8 cellular contexts compared by ENCODE assay signal in genomic region chrX:78024349-78025108, GRCh38. TPM values are rescaled to one million over a fixed set of nuclear protein-coding genes. Genes with fewer than 3 reads are reported as not detected.
A peak's percentile ranks its signal among the peaks of the same experiment; 100 is the strongest.
DNase-seq lines count a peak whose midpoint lies in the region; ATAC-seq, FAIRE-seq and TF ChIP-seq lines count a peak whose summit lies in the region.

No MANE protein-coding gene starts in this region.

- H3K9me1 ChIP-seq in keratinocyte (ENCODE audit: control insufficient read depth, extremely low read depth, insufficient read depth, low read length), result no peaks in the 10 kb centered on the region

- no peak overlapping the region for H3K9ac ChIP-seq in keratinocyte (ENCODE audit: control insufficient read depth, extremely low read depth, insufficient read depth, low read length)

- no peak for ATAC-seq in GM18858 (IDR thresholded peaks at IDR 0.05; ENCODE audit: unreplicated experiment)
- ATAC-seq in GM21360 (IDR thresholded peaks at IDR 0.05; ENCODE audit: unreplicated experiment), result no peak

- H3K4me1 ChIP-seq in keratinocyte (ENCODE audit: control insufficient read depth, extremely low read depth, insufficient read depth, low read length), result peaks cover 4% of the 10 kb centered on the region

- H4K20me1 ChIP-seq in keratinocyte (ENCODE audit: control insufficient read depth, extremely low read depth, insufficient read depth, low read length), result no peaks in the 10 kb centered on the region

- H2AFZ ChIP-seq in keratinocyte (ENCODE audit: control insufficient read depth, low read length), result no peak overlapping the region

- H3K27me3 ChIP-seq in keratinocyte (ENCODE audit: control insufficient read depth, extremely low read depth, insufficient read depth, low read length), result no peaks in the 10 kb centered on the region

- dilution Hi-C loops in keratinocyte (cut with MboI; ENCODE audit: extremely low pct_ligation_motif_present, low sequenced_read_pairs), result no loop called here

- peak; percentile 66 to 70 (median 66) for TF ChIP-seq CTCF in keratinocyte (optimal IDR thresholded peaks at IDR 0.05 in 1 of 3, IDR thresholded peaks at IDR 0.05 in 1 of 3, conservative IDR thresholded peaks at IDR 0.05 in 1 of 3; ENCODE audit: extremely low read depth in 1 of 3, insufficient read depth in 2 of 3, low read length in 3 of 3)

- H3K27ac ChIP-seq in keratinocyte (ENCODE audit: control insufficient read depth, insufficient read depth, low read length) (no peak overlapping the region), caudate nucleus (ENCODE audit: low read depth, low read length) (no peak overlapping the region)

- FAIRE-seq in G401.6 (lab: Jason Lieb, UNC) (peak; percentile 41), keratinocyte (lab: Jason Lieb, UNC) (no peak)

- H3K9me3 ChIP-seq in keratinocyte (ENCODE audit: control insufficient read depth, low read depth, low read length), result no peaks in the 10 kb centered on the region

- DNase-seq in AG08395 (ENCODE audit: low spot score), result peak; percentile 2
- DNase-seq in LoVo (ENCODE audit: low spot score), result peak; percentile 51
- peak; percentile 2 for DNase-seq in activated T-cell treated with anti-CD3 and anti-CD28 coated beads for 4 hours
- DNase-seq in keratinocyte (ENCODE audit: low read depth, low spot score), result peak; percentile 9
- DNase-seq in caudate nucleus (lab: John Stamatoyannopoulos, UW), result no peak

- H3K4me3 ChIP-seq in keratinocyte (ENCODE audit: control insufficient read depth in 2 of 3, extremely low read depth in 1 of 3, insufficient read depth in 2 of 3, low read depth in 1 of 3, low read length in 3 of 3), result no peak overlapping the region

- no peaks in the 10 kb centered on the region for H3K79me2 ChIP-seq in keratinocyte (ENCODE audit: control insufficient read depth, insufficient read depth, low read length)

- H3K4me2 ChIP-seq in keratinocyte (ENCODE audit: control insufficient read depth, extremely low read depth, insufficient read depth, low read depth, low read length), result peak overlapping the region; percentile 13

- no peaks in the 10 kb centered on the region for H3K36me3 ChIP-seq in keratinocyte (ENCODE audit: control insufficient read depth in 2 of 2, extremely low read depth in 1 of 2, insufficient read depth in 2 of 2, low read length in 2 of 2)

RNA-seq across cellular contexts. Expression of gene PGAM4, which starts 55.1 kb away (rescaled TPM):
- polyA plus RNA-seq in keratinocyte, result 0.18 to 0.43 TPM (median 0.37 TPM) in 3 replicates
- not detected for polyA plus RNA-seq in keratinocyte (2011; ENCODE audit: low read depth)
- 1.2 and 2.6 TPM in 2 replicates for polyA plus RNA-seq in keratinocyte (2011; cell fraction: cytosol; rRNA removed)
- polyA plus RNA-seq in keratinocyte (2011; cell fraction: nucleus; rRNA removed), result 0.24 and 1.5 TPM in 2 replicates
- 0.68 and 0.97 TPM in 2 replicates for polyA plus RNA-seq in keratinocyte (2012; ENCODE audit: low replicate concordance)
- polyA minus RNA-seq in keratinocyte, result 0.36 to 0.95 TPM in 2 of 3 replicates, not detected in the other
- not detected for polyA minus RNA-seq in keratinocyte (2011; cell fraction: cytosol; rRNA and poly(A)+ RNA removed)
- polyA minus RNA-seq in keratinocyte (2011; cell fraction: nucleus; rRNA and poly(A)+ RNA removed), result not detected in 2 replicates

Comparison
In these comparisons a context has a peak if more than half of its experiments do, and no peak if none do; other contexts are left out.
1. DNase-seq: peak in AG08395 (single experiment), LoVo (single experiment), activated T-cell treated with anti-CD3 and anti-CD28 coated beads for 4 hours (single experiment) and keratinocyte (single experiment); none in caudate nucleus (0 of 61).